8 cellular contexts compared by ENCODE assay signal in the genomic region with DNA sequence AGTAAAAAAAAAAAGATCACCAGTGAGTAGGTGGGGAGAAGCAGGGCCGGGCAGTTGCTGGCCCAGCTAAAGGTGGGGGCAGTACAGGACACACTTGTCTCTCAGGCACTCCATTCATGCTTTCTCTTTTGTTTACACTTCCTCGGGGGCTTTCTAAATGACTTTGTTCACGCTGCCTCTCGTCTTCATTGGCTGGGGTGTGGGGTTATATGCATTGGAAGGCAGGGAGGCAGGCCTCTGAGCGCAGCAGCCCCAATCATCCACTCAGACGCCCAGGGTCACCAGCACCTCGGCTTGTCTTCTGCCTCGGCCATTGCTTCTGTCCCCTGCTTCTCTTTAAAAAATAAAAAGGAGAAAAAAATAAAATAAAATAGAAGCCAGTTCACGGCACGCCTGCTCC. TPM values are rescaled to one million over a fixed set of nuclear protein-coding genes. Genes with fewer than 3 reads are reported as not detected.
DNase-seq lines count a peak whose midpoint lies in the region; ATAC-seq, FAIRE-seq and TF ChIP-seq lines count a peak whose summit lies in the region.

No MANE protein-coding gene starts in this region.

- H3K4me1 Mint-ChIP-seq in CD4-positive, alpha-beta T cell (ENCODE audit: low read depth) = peaks cover 54% of the 10 kb centered on the region
- peaks cover 45% of the 10 kb centered on the region for H3K4me1 Mint-ChIP-seq in activated CD4-positive, alpha-beta memory T cell treated with anti-CD3 and anti-CD28 coated beads, Interleukin-2, amount 10 ng/mL, durations not matched to agents 7 days and 5 days

- H3K18ac ChIP-seq in IMR-90 (ENCODE audit: low read depth, low read length) = no peak overlapping the region; the same call in 1 of the 2 replicates

- BruUV-seq in IMR-90 (replicated peaks; lab: Mats Ljungman, UMichigan) = TSS peak; percentile 84

- POLR2A ChIA-PET in CD4-positive, alpha-beta T cell (lab: Charles Lee) = interaction anchor here (1.7 to 1.8 kb wide), 2 partner anchors 75 to 272 kb away, joined by 14 to 20 read pairs; no protein-coding TSS in a partner anchor
- POLR2A ChIA-PET in IMR-90 (lab: Charles Lee; ENCODE audit: unreplicated experiment) = no interaction called here
- POLR2A ChIA-PET in activated CD4-positive, alpha-beta memory T cell treated with anti-CD3 and anti-CD28 coated beads, Interleukin-2, amount 10 ng/mL, durations not matched to agents 7 days and 5 days (lab: Charles Lee) = interaction anchor here (1.7 kb wide), 1 partner anchor 273 kb away, joined by 10 read pairs; no protein-coding TSS in a partner anchor

- H2BK120ac ChIP-seq in IMR-90 (ENCODE audit: low read depth, low read length) = peak overlapping the region; percentile 10; the same call in 1 of the 2 replicates

- H3K4ac ChIP-seq in IMR-90 (ENCODE audit: low read depth, low read length) = no peak overlapping the region; the same call in 1 of the 2 replicates

- no peak overlapping the region for H3K56ac ChIP-seq in IMR-90 (ENCODE audit: extremely low read depth, insufficient read depth, low read length)

- in situ Hi-C loops in IMR-90 (cut with MboI; ENCODE audit: low sequenced_read_pairs) = loop anchor here (5.0 to 25.0 kb wide), 4 partner anchors 187 to 1081 kb away; partner anchors contain the start of gene FLVCR2

- intact Hi-C loops in CD4-positive, alpha-beta T cell (cut with DNase I, micrococcal nuclease) = loop anchor here (5.0 to 10.0 kb wide), 4 partner anchors 171 to 1476 kb away; partner anchors contain the start of genes AHSA1 (in 1 of the 2), CIPC (in 1 of the 2), FLVCR2 (in 1 of the 2) and GPATCH2L (in 1 of the 2)
- intact Hi-C loops in IMR-90 (cut with micrococcal nuclease) = loop anchor here (5.0 kb wide), 2 partner anchors 114 to 404 kb away; partner anchors contain the start of gene FLVCR2
- intact Hi-C loops in pancreas (cut with DNase I) = loop anchor here in 2 of 3 donors (5.0 kb wide), 1 partner anchor 274 kb away; no protein-coding TSS in a partner anchor

- no peak overlapping the region for H2BK5ac ChIP-seq in IMR-90 (ENCODE audit: low read depth, low read length, poor library complexity, severe bottlenecking)

- no peak for TF ChIP-seq POLR2A in IMR-90 (IDR thresholded peaks at IDR 0.05; ENCODE audit: low read depth, low read length)

- H3K27ac ChIP-seq in CD4-positive, alpha-beta T cell (ENCODE audit: low read depth, low read length) = peak overlapping the region; percentile 43
- peak overlapping the region; percentile 66 for H3K27ac ChIP-seq in IMR-90 (ENCODE audit: insufficient read depth, low read length)
- H3K27ac ChIP-seq in pancreas = peak overlapping the region; percentile 95 to 99 (median 98)

- H3K9me3 Mint-ChIP-seq in CD4-positive, alpha-beta T cell = no peaks in the 10 kb centered on the region
- no peaks in the 10 kb centered on the region for H3K9me3 Mint-ChIP-seq in activated CD4-positive, alpha-beta memory T cell treated with anti-CD3 and anti-CD28 coated beads, Interleukin-2, amount 10 ng/mL, durations not matched to agents 7 days and 5 days

- H2AK5ac ChIP-seq in IMR-90 (ENCODE audit: low read depth, low read length) = no peak overlapping the region

- H3K4me1 ChIP-seq in IMR-90 (ENCODE audit: control insufficient read depth, insufficient read depth, low read length) = peaks cover 7% of the 10 kb centered on the region; the same call in 1 of the 2 replicates
- peaks cover 15 to 39% (median 31%) of the 10 kb centered on the region in 3 donors for H3K4me1 ChIP-seq in pancreas

- peaks cover 4% of the 10 kb centered on the region for H3K36me3 Mint-ChIP-seq in CD4-positive, alpha-beta T cell (ENCODE audit: low read depth)
- H3K36me3 Mint-ChIP-seq in activated CD4-positive, alpha-beta memory T cell treated with anti-CD3 and anti-CD28 coated beads, Interleukin-2, amount 10 ng/mL, durations not matched to agents 7 days and 5 days (ENCODE audit: low read depth) = no peaks in the 10 kb centered on the region

- no peaks in the 10 kb centered on the region for H3K9me3 ChIP-seq in CD4-positive, alpha-beta T cell (ENCODE audit: control insufficient read depth, low read length)
- H3K9me3 ChIP-seq in IMR-90 (ENCODE audit: control insufficient read depth, insufficient read depth, low read length) (no peaks in the 10 kb centered on the region), pancreas (no peaks in the 10 kb centered on the region)

- H3K4me3 ChIP-seq in IMR-90 (ENCODE audit: insufficient read depth, low read depth, low read length) (peak overlapping the region; percentile 50), fibroblast of the aortic adventitia (ENCODE audit: low read depth, low read length) (peak overlapping the region; percentile 71), pancreas (peak overlapping the region; percentile 42 to 80 (median 64))

- H3K9ac ChIP-seq in IMR-90 (ENCODE audit: low read depth, low read length) = peak overlapping the region; percentile 26

- H3K9me1 ChIP-seq in IMR-90 (ENCODE audit: insufficient read depth, low read length) = no peaks in the 10 kb centered on the region

- no peak overlapping the region for H2AK9ac ChIP-seq in IMR-90 (replicated peaks; ENCODE audit: low read depth, low read length, poor library complexity)

- no peak for TF ChIP-seq RAD21 in IMR-90 (IDR thresholded peaks at IDR 0.05; ENCODE audit: low read length)

- H3K27ac Mint-ChIP-seq in CD4-positive, alpha-beta T cell = peak overlapping the region; percentile 83
- no peak overlapping the region for H3K27ac Mint-ChIP-seq in activated CD4-positive, alpha-beta memory T cell treated with anti-CD3 and anti-CD28 coated beads, Interleukin-2, amount 10 ng/mL, durations not matched to agents 7 days and 5 days

- DNase-seq in CD4-positive, alpha-beta T cell = no peak
- DNase-seq in GM19239 (ENCODE audit: insufficient read length, low spot score) (peak; percentile 45), IMR-90 (no peak), fibroblast of the aortic adventitia (ENCODE audit: low read depth) (no peak), pancreas (peak in 3 of 6 donors; percentile 26 to 44 (median 33))
- peak; percentile 42 for DNase-seq in activated CD4-positive, alpha-beta memory T cell treated with anti-CD3 and anti-CD28 coated beads, Interleukin-2, amount 10 ng/mL, durations not matched to agents 7 days and 5 days

- H3K4me3 Mint-ChIP-seq in CD4-positive, alpha-beta T cell = peak overlapping the region; percentile 78
- H3K4me3 Mint-ChIP-seq in activated CD4-positive, alpha-beta memory T cell treated with anti-CD3 and anti-CD28 coated beads, Interleukin-2, amount 10 ng/mL, durations not matched to agents 7 days and 5 days = peak overlapping the region; percentile 74

- H2BK20ac ChIP-seq in IMR-90 (ENCODE audit: low read depth, low read length) = no peak overlapping the region

- no peak overlapping the region for H4K8ac ChIP-seq in IMR-90 (ENCODE audit: low read depth in 2 of 2, low read length in 2 of 2)

- no peak overlapping the region for H4K91ac ChIP-seq in IMR-90 (ENCODE audit: insufficient read depth, low read depth, low read length)

- no peaks in the 10 kb centered on the region for H3K27me3 ChIP-seq in CD4-positive, alpha-beta T cell (ENCODE audit: control insufficient read depth, insufficient read depth, low read length)
- H3K27me3 ChIP-seq in IMR-90 (ENCODE audit: control insufficient read depth, insufficient read depth, low read length) = no peaks in the 10 kb centered on the region; the same call in 1 of the 2 replicates
- no peaks in the 10 kb centered on the region for H3K27me3 ChIP-seq in pancreas

- no peak overlapping the region for H2BK15ac ChIP-seq in IMR-90 (ENCODE audit: low read depth, low read length)

- peaks cover 5 to 7% of the 10 kb centered on the region in 2 experiments for H3K79me1 ChIP-seq in IMR-90 (ENCODE audit: low read depth in 1 of 2, low read length in 2 of 2)

- no peaks in the 10 kb centered on the region for H3K27me3 Mint-ChIP-seq in CD4-positive, alpha-beta T cell
- peaks cover 16% of the 10 kb centered on the region for H3K27me3 Mint-ChIP-seq in activated CD4-positive, alpha-beta memory T cell treated with anti-CD3 and anti-CD28 coated beads, Interleukin-2, amount 10 ng/mL, durations not matched to agents 7 days and 5 days

- CTCF ChIA-PET in CD4-positive, alpha-beta T cell (lab: Charles Lee) = interaction anchor here (0.5 to 4.0 kb wide), 7 partner anchors 9 to 404 kb away, joined by 3 to 52 read pairs (median 4); no protein-coding TSS in a partner anchor
- CTCF ChIA-PET in IMR-90 (lab: Yijun Ruan, JAX) = interaction anchor here (1.0 to 5.3 kb wide), 4 partner anchors 13 to 271 kb away, joined by 3 to 63 read pairs (median 4); no protein-coding TSS in a partner anchor
- CTCF ChIA-PET in activated CD4-positive, alpha-beta memory T cell treated with anti-CD3 and anti-CD28 coated beads, Interleukin-2, amount 10 ng/mL, durations not matched to agents 7 days and 5 days (lab: Charles Lee) = interaction anchor here (0.7 to 11.6 kb wide), 9 partner anchors 13 to 404 kb away, joined by 3 to 182 read pairs (median 6); partner anchors contain the start of gene FLVCR2

- H4K5ac ChIP-seq in IMR-90 (ENCODE audit: low read depth, low read length) = no peak overlapping the region; the same call in 1 of the 2 replicates

- H3K23ac ChIP-seq in IMR-90 (ENCODE audit: low read depth, low read length) = 0 out of 2 replicates have a peak overlapping the region, but pooled peaks have one; percentile 29

- H3K4me2 ChIP-seq in IMR-90 (ENCODE audit: low read depth, low read length) = peak overlapping the region; percentile 78

- ATAC-seq in CD4-positive, alpha-beta T cell (ENCODE audit: poor library complexity) = no peak
- ATAC-seq in IMR-90 (ENCODE audit: low read depth) (peak; percentile 4; the same call in 1 of the 2 replicates), pancreas (peak in 2 of 4 donors; percentile 10 to 23), GM19455 (IDR thresholded peaks at IDR 0.05; ENCODE audit: unreplicated experiment) (no peak), HG03139 (IDR thresholded peaks at IDR 0.05; ENCODE audit: unreplicated experiment) (no peak)

- peak; percentile 78 for FAIRE-seq in GM19239 (lab: Jason Lieb, UNC)
- no peak for FAIRE-seq in pancreas (lab: Jason Lieb, UNC)

- no peaks in the 10 kb centered on the region for H4K20me1 ChIP-seq in IMR-90 (ENCODE audit: insufficient read depth, low read length)

- WGBS in IMR-90 (ENCODE audit: extremely low coverage in 2 of 2, insufficient read length in 1 of 2), 2 experiments = no CpG with 5 or more reads among the region's 10 CpGs
- WGBS in pancreas, 2 donors = 0 to 1% methylated on average over 10 of the region's 10 CpGs

- H2AFZ ChIP-seq in IMR-90 (replicated peaks; ENCODE audit: low read length, poor library complexity) = peak overlapping the region; percentile 91

- dilution Hi-C loops in IMR-90 (cut with HindIII; ENCODE audit: low sequenced_read_pairs, unreplicated experiment) = no loop called here

- no peak for TF ChIP-seq CTCF in CD4-positive, alpha-beta T cell (IDR thresholded peaks at IDR 0.05)
- TF ChIP-seq CTCF in IMR-90 (conservative IDR thresholded peaks at IDR 0.05; ENCODE audit: low read depth, low read length) (no peak), fibroblast of the aortic adventitia (IDR thresholded peaks at IDR 0.05; ENCODE audit: insufficient read depth, low read length) (no peak), pancreas (IDR thresholded peaks at IDR 0.05) (no peak)

- no peaks in the 10 kb centered on the region for H3K36me3 ChIP-seq in IMR-90 (ENCODE audit: control insufficient read depth, insufficient read depth, low read length)
- H3K36me3 ChIP-seq in pancreas = no peaks in the 10 kb centered on the region

- H3K14ac ChIP-seq in IMR-90 (replicated peaks; ENCODE audit: low read depth, low read length) = 0 out of 2 replicates have a peak overlapping the region, but pooled peaks have one; percentile 5

RNA-seq across cellular contexts. Expression of gene TGFB3, which starts 0.4 kb away (rescaled TPM):
- 10 to 100 TPM in 1 of 2 experiments, 1 to 10 TPM in 1; 8.4 to 11.8 TPM for total RNA-seq in CD4-positive, alpha-beta T cell
- total RNA-seq in IMR-90 (2012; rRNA removed) (2.2 and 3.1 TPM in 2 replicates), fibroblast of the aortic adventitia (ENCODE audit: low replicate concordance) (9.9 and 15.2 TPM in 2 replicates), pancreas (10 to 100 TPM; 11.6 to 57.2 (median 42.2) TPM)
- polyA plus RNA-seq in IMR-90 (2012; rRNA removed) (3.7 and 4.3 TPM in 2 replicates), pancreas (10 to 100 TPM; 22.3 to 25.7 TPM)
- 2.1 and 3.2 TPM in 2 replicates for polyA plus RNA-seq in IMR-90 (2012; cell fraction: cytosol; rRNA removed)
- 8.5 and 13.2 TPM in 2 replicates for polyA plus RNA-seq in IMR-90 (2012; cell fraction: nucleus; rRNA removed; ENCODE audit: low replicate concordance)
- 1 to 10 TPM; 1.8 to 2.1 TPM for total RNA-seq in activated CD4-positive, alpha-beta memory T cell treated with anti-CD3 and anti-CD28 coated beads, Interleukin-2, amount 10 ng/mL, durations not matched to agents 7 days and 5 days

RNA-seq across cellular contexts. Expression of gene IFT43, which starts 4.1 kb away (rescaled TPM):
- 10 to 100 TPM in 1 of 2 experiments, 1 to 10 TPM in 1; 10.0 to 11.1 TPM for total RNA-seq in CD4-positive, alpha-beta T cell
- total RNA-seq in IMR-90 (2012; rRNA removed) = 29.4 and 41.4 TPM in 2 replicates
- polyA plus RNA-seq in IMR-90 (2012; rRNA removed) = 41.4 and 43.2 TPM in 2 replicates
- 33.4 and 43.4 TPM in 2 replicates for polyA plus RNA-seq in IMR-90 (2012; cell fraction: cytosol; rRNA removed)
- 32.3 and 52.8 TPM in 2 replicates for polyA plus RNA-seq in IMR-90 (2012; cell fraction: nucleus; rRNA removed; ENCODE audit: low replicate concordance)
- total RNA-seq in activated CD4-positive, alpha-beta memory T cell treated with anti-CD3 and anti-CD28 coated beads, Interleukin-2, amount 10 ng/mL, durations not matched to agents 7 days and 5 days = 1 to 10 TPM; 6.4 to 6.9 TPM
- total RNA-seq in fibroblast of the aortic adventitia (ENCODE audit: low replicate concordance) = 7.7 and 26.8 TPM in 2 replicates
- 10 to 100 TPM; 11.4 to 19.3 (median 14.2) TPM for total RNA-seq in pancreas
- 10 to 100 TPM; 43.2 to 46.3 TPM for polyA plus RNA-seq in pancreas

Comparison
In these comparisons a context has a peak if more than half of its experiments do, and no peak if none do; other contexts are left out.
1. DNase-seq: peak in GM19239 (single experiment) and activated CD4-positive, alpha-beta memory T cell treated with anti-CD3 and anti-CD28 coated beads, Interleukin-2, amount 10 ng/mL, durations not matched to agents 7 days and 5 days (single experiment); none in CD4-positive, alpha-beta T cell (0 of 10), IMR-90 (single experiment) and fibroblast of the aortic adventitia (single experiment).
2. H3K27ac ChIP-seq: peak in every context shown above with its lines; median percentile 98 in pancreas; 66 in IMR-90; 43 in CD4-positive, alpha-beta T cell.
3. Peak in every context shown above with its lines, with median percentiles within 50 percentile points of each other: H3K4me3 ChIP-seq.